ENCODE assay signal across 25 cellular contexts in the genomic region with DNA sequence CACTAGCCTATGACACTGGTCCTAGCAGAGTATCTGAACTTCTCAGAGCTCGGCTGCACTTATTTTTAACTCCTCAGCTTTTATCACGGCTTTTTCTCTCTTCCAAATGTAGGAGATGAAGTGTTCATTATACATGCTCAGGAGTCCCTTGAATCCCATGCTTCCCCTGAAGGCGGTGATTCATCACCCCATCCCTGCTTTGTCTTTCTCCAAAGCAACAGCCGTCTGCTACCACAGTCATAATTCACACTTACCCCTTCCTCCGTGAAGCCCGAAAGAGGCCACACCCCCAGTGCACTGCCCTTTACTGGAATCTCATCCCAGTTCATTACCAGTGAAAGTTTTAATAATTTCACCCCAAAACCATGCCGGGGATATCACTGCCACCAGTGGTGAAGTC.
A peak's percentile ranks its signal among the peaks of the same experiment; 100 is the strongest.
DNase-seq lines count a peak whose midpoint lies in the region; ATAC-seq and TF ChIP-seq lines count a peak whose summit lies in the region.
"Had no signal": no experiment of that assay in that cellular context is flagged by ENCODE, and none has a peak within 500 bp of the region (broad histone marks: within the 10 kb centered on the region; RNA-seq: fewer than 3 reads in every experiment).

No MANE protein-coding gene starts in this region.

- H3K4me1 Mint-ChIP-seq in neural progenitor cell (no peaks in the 10 kb centered on the region), HFFc6 (ENCODE audit: low read depth) (no peaks in the 10 kb centered on the region)
- H3K4me1 Mint-ChIP-seq: CD4-positive, alpha-beta memory T cell had no signal

- H3F3A ChIP-seq in neural progenitor cell (ENCODE audit: low read depth) = no peaks in the 10 kb centered on the region

- DNase-seq in HT1080 (ENCODE audit: low read depth) = peak; percentile 19
- DNase-seq in RWPE1 (ENCODE audit: low spot score) = peak; percentile 44
- DNase-seq in foreskin melanocyte = peak; percentile 2
- no peak for DNase-seq in neural progenitor cell (ENCODE audit: low spot score)
- no peak for DNase-seq in HFFc6
- no peak for DNase-seq in cerebellar nuclear complex (lab: John Stamatoyannopoulos, UW)
- DNase-seq: C1 segment of cervical spinal cord; CD4-positive, alpha-beta memory T cell; COR-L47; EL; GDM1; HCEC 1CT; Karpas-422; NCI-H1105; NCI-H1436 treated with DMSO at 0.1 percent for 48 hours; NCI-H1930; NCI-H446; NCI-H524 treated with DMSO at 0.1 percent for 48 hours; NCI-H774; RPMI8226; SHP77 treated with DMSO at 0.1 percent for 48 hours had no signal

- H3K4me3 ChIP-seq in neural progenitor cell = no peak overlapping the region
- H3K4me3 ChIP-seq: GM12878, SK-N-MC had no signal

- H3K79me2 ChIP-seq in neural progenitor cell (ENCODE audit: low read depth) = no peaks in the 10 kb centered on the region

- peaks cover 2% of the 10 kb centered on the region for H3K27me3 Mint-ChIP-seq in neural progenitor cell (ENCODE audit: insufficient read depth, low read depth)
- no peaks in the 10 kb centered on the region; the same call in 1 of the 2 replicates for H3K27me3 Mint-ChIP-seq in HFFc6 (ENCODE audit: insufficient read depth)

- no peak overlapping the region for H3K9ac ChIP-seq in neural progenitor cell

- H3K27ac ChIP-seq in RWPE1 (no peak overlapping the region), neural progenitor cell (no peak overlapping the region)
- H3K27ac ChIP-seq: HL-60, SK-N-MC had no signal

- CTCF ChIA-PET in RWPE1 (lab: Yijun Ruan, JAX) = no interaction called here

- H3K36me3 ChIP-seq in neural progenitor cell = no peaks in the 10 kb centered on the region

- H3K27me3 ChIP-seq in neural progenitor cell = no peaks in the 10 kb centered on the region

- ATAC-seq in GM19455 (IDR thresholded peaks at IDR 0.05; ENCODE audit: unreplicated experiment) = no peak
- ATAC-seq: GM12878 had no signal

- TF ChIP-seq CTCF in RWPE1 (conservative IDR thresholded peaks at IDR 0.05; ENCODE audit: low read depth) (no peak), neural progenitor cell (IDR thresholded peaks at IDR 0.05) (no peak), HFFc6 (IDR thresholded peaks at IDR 0.05) (no peak)

- no peaks in the 10 kb centered on the region for H4K20me1 ChIP-seq in neural progenitor cell (ENCODE audit: low read depth)

- no peak overlapping the region for H3K27ac Mint-ChIP-seq in neural progenitor cell
- no peak overlapping the region for H3K27ac Mint-ChIP-seq in HFFc6
- H3K27ac Mint-ChIP-seq: CD4-positive, alpha-beta memory T cell had no signal

- H3K36me3 Mint-ChIP-seq in neural progenitor cell (no peaks in the 10 kb centered on the region), HFFc6 (ENCODE audit: low read depth) (peaks cover 10% of the 10 kb centered on the region)
- H3K36me3 Mint-ChIP-seq: CD4-positive, alpha-beta memory T cell had no signal

- POLR2A ChIA-PET in RWPE1 (lab: Yijun Ruan, JAX; ENCODE audit: low non-redundant PET) = no interaction called here

- no peaks in the 10 kb centered on the region for H3K9me3 ChIP-seq in neural progenitor cell (ENCODE audit: low read depth)

- H3K4me3 Mint-ChIP-seq in neural progenitor cell (no peak overlapping the region), HFFc6 (no peak overlapping the region)
- H3K4me3 Mint-ChIP-seq: CD4-positive, alpha-beta memory T cell had no signal

- H3K9me3 Mint-ChIP-seq in neural progenitor cell (no peaks in the 10 kb centered on the region), HFFc6 (peaks cover 71% of the 10 kb centered on the region)

- peak overlapping the region; percentile 39 for H2AFZ ChIP-seq in neural progenitor cell (replicated peaks)

- H3K4me1 ChIP-seq in neural progenitor cell = no peaks in the 10 kb centered on the region

- H3K4me2 ChIP-seq in neural progenitor cell = no peak overlapping the region

Comparison
In these comparisons a context has a peak if more than half of its experiments do, and no peak if none do; other contexts are left out.
1. DNase-seq: peak in HT1080 (single experiment), RWPE1 (single experiment) and foreskin melanocyte (single experiment); none in neural progenitor cell (single experiment), HFFc6 (single experiment) and cerebellar nuclear complex (0 of 2).